9 cellular contexts compared by ENCODE assay signal in the genomic region with DNA sequence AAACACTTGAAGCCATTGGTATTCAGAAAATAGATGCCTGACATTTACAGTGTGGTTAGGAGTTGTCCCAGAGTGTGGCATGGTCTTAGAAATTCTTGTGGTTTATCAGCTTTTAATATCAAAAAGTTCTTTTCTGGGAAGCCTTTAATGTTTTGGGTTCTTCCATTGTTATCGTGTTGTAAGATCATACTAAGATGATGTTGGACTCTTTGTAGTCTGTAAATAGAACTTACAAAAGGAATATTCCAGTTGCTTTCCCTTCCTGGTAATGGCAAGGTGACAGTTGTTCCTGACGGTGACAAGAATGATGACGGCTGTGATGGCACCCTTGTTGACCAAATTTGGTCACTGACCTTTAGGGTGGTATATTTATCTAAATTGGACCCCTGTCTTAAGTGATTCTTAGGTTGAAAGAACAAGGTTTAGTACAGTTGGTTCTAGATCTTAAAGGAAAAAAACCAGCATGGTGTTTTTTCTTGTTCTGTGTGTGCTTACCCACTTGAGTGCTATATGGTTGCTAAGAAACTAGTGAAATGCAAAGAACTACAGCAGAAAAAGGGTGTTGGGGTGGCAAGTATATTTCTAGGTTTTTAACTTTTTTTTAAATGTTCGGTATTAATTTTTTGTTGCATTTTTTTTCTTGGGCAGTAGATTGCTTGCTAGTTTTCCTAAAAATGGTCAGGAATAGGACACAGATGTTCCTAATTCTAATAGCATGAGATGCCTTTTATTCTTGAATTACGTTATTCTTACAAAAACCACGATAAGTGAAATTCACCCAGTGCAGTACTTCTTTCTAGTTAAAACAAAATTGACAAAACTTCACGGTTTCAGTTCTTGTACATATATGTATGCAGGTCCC. TPM values are rescaled to one million over a fixed set of nuclear protein-coding genes. Genes with fewer than 3 reads are reported as not detected.
DNase-seq lines count a peak whose midpoint lies in the region; ATAC-seq, FAIRE-seq and TF ChIP-seq lines count a peak whose summit lies in the region.
"Had no signal": no experiment of that assay in that cellular context is flagged by ENCODE, and none has a peak within 500 bp of the region (broad histone marks: within the 10 kb centered on the region; RNA-seq: fewer than 3 reads in every experiment).

No MANE protein-coding gene starts in this region.

- H2AFZ ChIP-seq in OCI-LY3 (ENCODE audit: low read depth, low read length) (no peak overlapping the region), endothelial cell of umbilical vein (ENCODE audit: low read depth, low read length) (no peak overlapping the region)

- 7% methylated on average over 7 of the region's 7 CpGs for WGBS in prostate gland

- TF ChIP-seq POLR2A in endothelial cell of umbilical vein (IDR thresholded peaks at IDR 0.05; ENCODE audit: low read depth, low read length), result no peak
- no peak for TF ChIP-seq POLR2A in prostate gland (IDR thresholded peaks at IDR 0.05)

- no peak for FAIRE-seq in endothelial cell of umbilical vein (lab: Jason Lieb, UNC)

- H3K27me3 ChIP-seq in OCI-LY3 (ENCODE audit: low read depth, low read length) (no peaks in the 10 kb centered on the region), endothelial cell of umbilical vein (ENCODE audit: control insufficient read depth in 2 of 2, insufficient read depth in 2 of 2, low read length in 2 of 2) (no peaks in the 10 kb centered on the region), prostate gland (replicated peaks; ENCODE audit: insufficient read depth) (no peaks in the 10 kb centered on the region)

- TF ChIP-seq CTCF in GM12865 (IDR thresholded peaks at IDR 0.05; ENCODE audit: insufficient read depth, low read depth, low read length, missing control alignments), result no peak
- TF ChIP-seq CTCF in OCI-LY3 (IDR thresholded peaks at IDR 0.05; ENCODE audit: low read depth, low read length), result no peak
- no peak for TF ChIP-seq CTCF in endothelial cell of umbilical vein (IDR thresholded peaks at IDR 0.05; ENCODE audit: extremely low read depth in 1 of 2, insufficient read depth in 1 of 2, low read depth in 1 of 2, low read length in 2 of 2)
- no peak for TF ChIP-seq CTCF in prostate gland (IDR thresholded peaks at IDR 0.05)

- H3K4me1 ChIP-seq in OCI-LY3 (ENCODE audit: low read length), result peaks cover 42% of the 10 kb centered on the region
- H3K4me1 ChIP-seq in endothelial cell of umbilical vein (ENCODE audit: control insufficient read depth, extremely low read depth, insufficient read depth, low read length), result peaks cover 45% of the 10 kb centered on the region
- peaks cover 6% of the 10 kb centered on the region for H3K4me1 ChIP-seq in prostate gland (replicated peaks)

- no peaks in the 10 kb centered on the region for H3K9me1 ChIP-seq in endothelial cell of umbilical vein (replicated peaks; ENCODE audit: control insufficient read depth, extremely low read depth, insufficient read depth, low read length)

- H3K4me2 ChIP-seq in OCI-LY3 (ENCODE audit: low read length) (peak overlapping the region; percentile 78), endothelial cell of umbilical vein (ENCODE audit: insufficient read depth, low read length) (peak overlapping the region; percentile 95)

- H3K4me3 ChIP-seq in GM12865 (ENCODE audit: low read depth, low read length) (peak overlapping the region; percentile 96), OCI-LY3 (ENCODE audit: low read length) (peak overlapping the region; percentile 78), endothelial cell of umbilical vein (replicated peaks in 1 of 3; ENCODE audit: insufficient read depth in 1 of 3, low read depth in 1 of 3, low read length in 3 of 3) (peak overlapping the region; percentile 31 to 92 (median 73)), prostate gland (peak overlapping the region; percentile 93 to 94)
- H3K4me3 ChIP-seq: lung had no signal

- H3K27ac ChIP-seq in OCI-LY3 (ENCODE audit: low read length) (peak overlapping the region; percentile 38), endothelial cell of umbilical vein (ENCODE audit: insufficient read depth, low read depth, low read length) (peak overlapping the region; percentile 2), prostate gland (peak overlapping the region; percentile 96 to 98)

- peak; percentile 43 for DNase-seq in GM12865 (ENCODE audit: low read depth)
- DNase-seq in endothelial cell of umbilical vein (ENCODE audit: low read depth, low spot score), result no peak
- peak; percentile 19 for DNase-seq in prostate gland (ENCODE audit: low spot score)
- no peak for DNase-seq in iPS-NIHi11 (ENCODE audit: low spot score)
- no peak for DNase-seq in 8988T

- TSS peak; percentile 26 for BruUV-seq in endothelial cell of umbilical vein (replicated peaks; lab: Mats Ljungman, UMichigan)

- dilution Hi-C loops in endothelial cell of umbilical vein (cut with MboI; ENCODE audit: extremely low pct_ligation_motif_present, low sequenced_read_pairs), result no loop called here

- CTCF ChIA-PET in endothelial cell of umbilical vein (lab: Charles Lee), result interaction anchor here (1.8 kb wide), 1 partner anchor 148 kb away, joined by 4 read pairs; no protein-coding TSS in a partner anchor

- H3K9ac ChIP-seq in OCI-LY3 (ENCODE audit: low read length) (peak overlapping the region; percentile 89), endothelial cell of umbilical vein (replicated peaks; ENCODE audit: extremely low read depth, insufficient read depth, low read length) (peak overlapping the region; percentile 63)

- peaks cover 48% of the 10 kb centered on the region for H4K20me1 ChIP-seq in OCI-LY3 (ENCODE audit: insufficient read depth, low read length)
- H4K20me1 ChIP-seq in endothelial cell of umbilical vein (replicated peaks; ENCODE audit: control insufficient read depth, extremely low read depth, insufficient read depth, low read length), result peaks cover 9% of the 10 kb centered on the region

- POLR2A ChIA-PET in endothelial cell of umbilical vein (lab: Charles Lee), result no interaction called here

- ATAC-seq in HG02571 (IDR thresholded peaks at IDR 0.05; ENCODE audit: unreplicated experiment) (no peak), GM21390 (IDR thresholded peaks at IDR 0.05; ENCODE audit: unreplicated experiment) (no peak)

- H3K36me3 ChIP-seq in OCI-LY3 (replicated peaks; ENCODE audit: low read depth, low read length) (peaks cover 47% of the 10 kb centered on the region), endothelial cell of umbilical vein (ENCODE audit: control insufficient read depth in 2 of 2, extremely low read depth in 1 of 2, insufficient read depth in 2 of 2, low read length in 2 of 2) (peaks cover 0 to 17% of the 10 kb centered on the region in 2 experiments), prostate gland (no peaks in the 10 kb centered on the region)

- intact Hi-C loops in endothelial cell of umbilical vein (cut with micrococcal nuclease) (loop anchor here (5.0 kb wide), 1 partner anchor 161 kb away; the partner anchor contains the start of gene IFT81), prostate gland (cut with DNase I) (loop anchor here (5.0 to 10.0 kb wide), 3 partner anchors 61 to 176 kb away; no protein-coding TSS in a partner anchor)

- no peaks in the 10 kb centered on the region for H3K9me3 ChIP-seq in OCI-LY3 (ENCODE audit: insufficient read depth, low read length)
- H3K9me3 ChIP-seq in endothelial cell of umbilical vein (replicated peaks; ENCODE audit: control insufficient read depth, insufficient read depth, low read length), result no peaks in the 10 kb centered on the region
- H3K9me3 ChIP-seq in prostate gland, result no peaks in the 10 kb centered on the region

- H3K79me2 ChIP-seq in OCI-LY3 (ENCODE audit: low read length) (peaks cover 68% of the 10 kb centered on the region), endothelial cell of umbilical vein (ENCODE audit: control insufficient read depth, insufficient read depth, low read length) (peaks cover 66% of the 10 kb centered on the region)

TF ChIP-seq in endothelial cell of umbilical vein, 7 proteins besides CTCF, POLR2A, EP300 and RAD21:
- TF ChIP-seq FOS (IDR thresholded peaks at IDR 0.05; ENCODE audit: borderline replicate concordance, insufficient read depth, low read length), result no peak
- TF ChIP-seq POLR2AphosphoS5 (IDR thresholded peaks at IDR 0.05; ENCODE audit: insufficient read depth, low read depth, low read length), result no peak
- TF ChIP-seq JUN (IDR thresholded peaks at IDR 0.05; ENCODE audit: borderline replicate concordance, insufficient read depth, insufficient read length, low read depth), result no peak
- no peak for TF ChIP-seq MYC (IDR thresholded peaks at IDR 0.05; ENCODE audit: low read depth, low read length)
- TF ChIP-seq MAX (IDR thresholded peaks at IDR 0.05; ENCODE audit: insufficient read depth, insufficient read length), result no peak
- TF ChIP-seq GATA2 (IDR thresholded peaks at IDR 0.05; ENCODE audit: insufficient read depth, insufficient read length, low read depth, low read length), result no peak
- TF ChIP-seq EZH2 (IDR thresholded peaks at IDR 0.05; ENCODE audit: borderline replicate concordance, low read depth, low read length, severe bottlenecking), result no peak

RNA-seq across cellular contexts. Expression of gene ATP2A2, which starts 2.1 kb away (rescaled TPM):
- total RNA-seq in endothelial cell of umbilical vein, result 230 and 239 TPM in 2 replicates
- polyA plus RNA-seq in endothelial cell of umbilical vein, result 94.4 and 102 TPM in 2 replicates
- 72.8 and 79.1 TPM in 2 replicates for polyA plus RNA-seq in endothelial cell of umbilical vein (2011; cell fraction: cytosol; rRNA removed)
- polyA plus RNA-seq in endothelial cell of umbilical vein (2011; cell fraction: nucleus; rRNA removed), result 242 and 247 TPM in 2 replicates
- polyA plus RNA-seq in endothelial cell of umbilical vein (2012), result 170 and 217 TPM in 2 replicates
- 219 and 227 TPM in 2 replicates for polyA minus RNA-seq in endothelial cell of umbilical vein
- polyA minus RNA-seq in endothelial cell of umbilical vein (2011; cell fraction: cytosol; rRNA and poly(A)+ RNA removed), result 74.0 TPM
- 144 and 187 TPM in 2 replicates for polyA minus RNA-seq in endothelial cell of umbilical vein (2011; cell fraction: nucleus; rRNA and poly(A)+ RNA removed)
- 100 to 1,000 TPM; 121 to 209 TPM for total RNA-seq in prostate gland

Comparison
In these comparisons a context has a peak if more than half of its experiments do, and no peak if none do; other contexts are left out.
1. DNase-seq: peak in GM12865 (single experiment) and prostate gland (single experiment); none in endothelial cell of umbilical vein (single experiment), iPS-NIHi11 (single experiment) and 8988T (single experiment).
2. H3K27ac ChIP-seq: peak in every context shown above with its lines; median percentile 97 in prostate gland; 38 in OCI-LY3; 2 in endothelial cell of umbilical vein.
3. Peak in every context shown above with its lines, with median percentiles within 50 percentile points of each other: H3K4me3 ChIP-seq.